17 cellular contexts compared by ENCODE assay signal in the genomic region with DNA sequence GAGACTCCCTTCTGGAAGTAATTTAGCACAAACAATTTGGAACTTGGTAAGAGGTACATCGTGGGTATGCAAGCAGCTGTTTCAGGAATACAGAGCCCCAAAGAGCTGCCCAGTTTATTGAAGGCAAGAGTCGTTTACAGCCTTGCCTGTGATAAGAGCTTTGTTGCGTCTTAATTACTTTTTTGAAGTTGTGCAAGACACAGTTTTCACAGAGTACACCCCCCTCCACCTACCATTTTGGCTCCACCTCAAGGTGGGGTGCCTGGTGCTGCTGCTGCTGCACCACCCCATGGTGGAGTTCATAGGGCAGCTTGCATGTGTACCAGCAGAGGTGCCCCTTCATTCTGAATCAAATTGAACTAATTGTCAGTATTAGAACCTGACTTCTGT.
"Had no signal": no experiment of that assay in that cellular context is flagged by ENCODE, and none has a peak within 500 bp of the region (broad histone marks: within the 10 kb centered on the region; RNA-seq: fewer than 3 reads in every experiment).

No MANE protein-coding gene starts in this region.

- H3K27ac ChIP-seq: parathyroid adenoma, psoas muscle, right lobe of liver had no signal

- H3K4me1 ChIP-seq: parathyroid adenoma, right lobe of liver had no signal

- DNase-seq: effector memory CD4-positive, alpha-beta T cell; glutamatergic neuron; immature natural killer cell; left cardiac atrium; left ventricle myocardium superior; naive thymus-derived CD4-positive, alpha-beta T cell; nephron progenitor cell; psoas muscle; retina; right lobe of liver; stimulated activated CD4-positive, alpha-beta T cell treated with anti-CD3 and anti-CD28 coated beads, Interleukin-12 subunit alpha, Interleukin-12 subunit beta, amount 100 ng/mL, for 4 hours; stimulated activated naive CD4-positive, alpha-beta T cell treated with Interleukin-2 at 50 U/mL for 16 hours had no signal

- H3K9me3 ChIP-seq: psoas muscle, right lobe of liver had no signal

- H2AFZ ChIP-seq: parathyroid adenoma had no signal

- H3K27me3 Mint-ChIP-seq: central memory CD8-positive, alpha-beta T cell; naive thymus-derived CD4-positive, alpha-beta T cell had no signal

- H3K9ac ChIP-seq: parathyroid adenoma had no signal

- ATAC-seq: left cardiac atrium; left ventricle myocardium superior; naive thymus-derived CD4-positive, alpha-beta T cell; right lobe of liver had no signal

- H3K4me3 Mint-ChIP-seq: central memory CD8-positive, alpha-beta T cell; immature natural killer cell; naive thymus-derived CD4-positive, alpha-beta T cell; nephron progenitor cell had no signal

- H3K9me3 Mint-ChIP-seq: central memory CD8-positive, alpha-beta T cell; immature natural killer cell; naive thymus-derived CD4-positive, alpha-beta T cell; nephron progenitor cell had no signal

- H3K27me3 ChIP-seq: right lobe of liver had no signal

- FAIRE-seq: endothelial cell of umbilical vein, frontal cortex had no signal

- H3K4me3 ChIP-seq: lung, psoas muscle, right lobe of liver had no signal
